ENCODE assay signal across 16 cellular contexts in genomic region chr20:35215066-35215956, GRCh38. TPM values are rescaled to one million over a fixed set of nuclear protein-coding genes. Genes with fewer than 3 reads are reported as not detected.
DNase-seq lines count a peak whose midpoint lies in the region; FAIRE-seq and TF ChIP-seq lines count a peak whose summit lies in the region.
"Had no signal": no experiment of that assay in that cellular context is flagged by ENCODE, and none has a peak within 500 bp of the region (broad histone marks: within the 10 kb centered on the region; RNA-seq: fewer than 3 reads in every experiment).

No MANE protein-coding gene starts in this region.

- peak; percentile 92 for DNase-seq in M059J (ENCODE audit: low read depth)
- DNase-seq in kidney glomerular epithelial cell (lab: John Stamatoyannopoulos, UW) = peak; percentile 74
- DNase-seq in DMS 273 treated with DMSO at 0.1 percent for 48 hours (lab: John Stamatoyannopoulos, UW) = no peak
- no peak for DNase-seq in cerebellum (ENCODE audit: low spot score)
- DNase-seq in DMS153 (lab: John Stamatoyannopoulos, UW) = no peak
- DNase-seq in T-helper 2 cell = no peak
- DNase-seq: activated CD4-positive, CD25-positive, alpha-beta regulatory T cell treated with anti-CD3 and anti-CD28 coated beads, Interleukin-2, amount 50 U/mL, for 72 hours; activated T-cell treated with anti-CD3 and anti-CD28 coated beads for 4 hours; amygdala; heart left ventricle; NCI-H524; SHP77 treated with DMSO at 0.1 percent for 48 hours; small intestine; testis had no signal

- no peak for TF ChIP-seq CTCF in VCaP (conservative IDR thresholded peaks at IDR 0.05)

- H3K27ac ChIP-seq in VCaP = peak overlapping the region; percentile 14; the same call in 1 of the 2 replicates
- H3K27ac ChIP-seq: heart left ventricle, testis had no signal

- peak; percentile 49 for FAIRE-seq in G401.6 (lab: Jason Lieb, UNC)
- FAIRE-seq: small intestine had no signal

RNA-seq across cellular contexts. Expression of gene MMP24, which starts 11.2 kb away (rescaled TPM):
- total RNA-seq in M059J (2014; rRNA removed; shearing (Covaris generic)) = 1.7 and 4.4 TPM in 2 replicates
- total RNA-seq in cerebellum = 50.1 TPM

RNA-seq across cellular contexts. Expression of gene PROCR, which starts 43.4 kb away (rescaled TPM):
- 58.9 and 60.0 TPM in 2 replicates for total RNA-seq in M059J (2014; rRNA removed; shearing (Covaris generic))
- 13.1 TPM for total RNA-seq in cerebellum

Comparison
In these comparisons a context has a peak if more than half of its experiments do, and no peak if none do; other contexts are left out.
1. DNase-seq: peak in M059J (single experiment) and kidney glomerular epithelial cell (single experiment); none in DMS 273 treated with DMSO at 0.1 percent for 48 hours (single experiment), cerebellum (single experiment), DMS153 (single experiment) and T-helper 2 cell (0 of 5).